In the genomic region with DNA sequence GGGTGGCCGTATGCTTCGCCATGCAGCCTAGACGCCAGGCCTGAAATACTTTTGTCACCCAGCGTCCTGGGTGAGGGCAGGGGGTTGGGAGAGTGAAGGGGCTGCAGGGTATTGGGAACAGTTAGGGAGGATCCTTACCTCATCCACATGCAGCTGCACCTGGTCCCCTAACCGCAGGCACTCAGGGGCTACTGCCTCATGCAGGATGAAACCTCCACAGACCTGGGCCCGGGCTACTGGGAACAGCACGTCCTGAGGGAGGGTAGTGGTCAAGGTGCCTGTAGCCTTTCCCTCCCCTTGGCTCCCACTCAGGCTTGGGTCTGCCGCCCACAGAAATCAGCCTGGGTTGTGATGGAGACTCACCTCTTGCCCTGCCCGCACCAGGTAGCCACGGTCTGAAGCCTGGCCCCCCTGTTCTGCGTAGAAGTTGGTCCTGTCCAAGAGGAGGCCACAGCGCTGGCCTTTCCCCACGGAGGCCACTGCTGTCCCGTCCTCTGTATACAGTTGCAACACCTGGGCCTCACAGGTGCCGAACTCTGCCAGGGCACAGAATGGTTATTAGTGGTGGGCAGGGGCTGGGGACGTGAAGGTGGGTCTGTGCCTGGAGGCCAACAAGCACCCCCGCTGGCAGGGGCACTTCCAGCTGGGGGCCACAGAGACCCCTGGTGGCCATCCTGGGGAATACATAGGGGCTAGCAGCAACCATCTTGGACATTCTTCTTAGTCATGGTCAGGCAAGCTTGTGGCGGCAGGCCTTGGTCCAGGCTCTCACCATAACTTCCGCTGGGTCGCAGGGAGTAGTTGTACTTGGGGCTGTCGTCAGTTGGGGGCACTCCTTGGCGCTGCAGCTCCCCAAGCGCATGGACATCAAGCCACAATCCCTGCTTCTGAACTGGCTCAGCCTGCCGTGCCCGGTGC, we compare ENCODE assay signal across 1 cellular context.
TF ChIP-seq lines count a peak whose summit lies in the region.

No MANE protein-coding gene starts in this region.

TF ChIP-seq in HepG2, 621 proteins besides CTCF, POLR2A, EP300 and RAD21 (continued from another document and continues in another):
- TF ChIP-seq, protein P1, sequence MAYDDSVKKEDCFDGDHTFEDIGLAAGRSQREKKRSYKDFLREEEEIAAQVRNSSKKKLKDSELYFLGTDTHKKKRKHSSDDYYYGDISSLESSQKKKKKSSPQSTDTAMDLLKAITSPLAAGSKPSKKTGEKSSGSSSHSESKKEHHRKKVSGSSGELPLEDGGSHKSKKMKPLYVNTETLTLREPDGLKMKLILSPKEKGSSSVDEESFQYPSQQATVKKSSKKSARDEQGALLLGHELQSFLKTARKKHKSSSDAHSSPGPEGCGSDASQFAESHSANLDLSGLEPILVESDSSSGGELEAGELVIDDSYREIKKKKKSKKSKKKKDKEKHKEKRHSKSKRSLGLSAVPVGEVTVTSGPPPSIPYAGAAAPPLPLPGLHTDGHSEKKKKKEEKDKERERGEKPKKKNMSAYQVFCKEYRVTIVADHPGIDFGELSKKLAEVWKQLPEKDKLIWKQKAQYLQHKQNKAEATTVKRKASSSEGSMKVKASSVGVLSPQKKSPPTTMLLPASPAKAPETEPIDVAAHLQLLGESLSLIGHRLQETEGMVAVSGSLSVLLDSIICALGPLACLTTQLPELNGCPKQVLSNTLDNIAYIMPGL (CRISPR knock-in tag; IDR thresholded peaks at IDR 0.05; ENCODE audit: borderline replicate concordance in 1 of 2, low read depth in 1 of 2): 0 out of 4 replicates have a peak, but pooled peaks of 1 of the 2 experiments have one; percentile 34
- TF ChIP-seq HMGA1 (CRISPR knock-in tag; conservative IDR thresholded peaks at IDR 0.05): no peak
- TF ChIP-seq ZNF652 (CRISPR knock-in tag; IDR thresholded peaks at IDR 0.05; ENCODE audit: borderline replicate concordance, low read depth): no peak
- TF ChIP-seq ZNF780A (CRISPR knock-in tag; IDR thresholded peaks at IDR 0.05): no peak
- TF ChIP-seq SP2 (CRISPR knock-in tag; IDR thresholded peaks at IDR 0.05): no peak
- 0 out of 2 replicates have a peak, but pooled peaks have one; percentile 35 for TF ChIP-seq ZFP90 (CRISPR knock-in tag; IDR thresholded peaks at IDR 0.05; ENCODE audit: borderline replicate concordance)
- peak; percentile 27; the same call in 1 of the 2 replicates for TF ChIP-seq MED1 (CRISPR knock-in tag; IDR thresholded peaks at IDR 0.05)
- peak; percentile 33; the same call in 1 of the 2 replicates for TF ChIP-seq ZNF614 (CRISPR knock-in tag; IDR thresholded peaks at IDR 0.05; ENCODE audit: borderline replicate concordance)
- TF ChIP-seq ZNF235 (CRISPR knock-in tag; IDR thresholded peaks at IDR 0.05; ENCODE audit: borderline replicate concordance): no peak
- TF ChIP-seq, protein P2, sequence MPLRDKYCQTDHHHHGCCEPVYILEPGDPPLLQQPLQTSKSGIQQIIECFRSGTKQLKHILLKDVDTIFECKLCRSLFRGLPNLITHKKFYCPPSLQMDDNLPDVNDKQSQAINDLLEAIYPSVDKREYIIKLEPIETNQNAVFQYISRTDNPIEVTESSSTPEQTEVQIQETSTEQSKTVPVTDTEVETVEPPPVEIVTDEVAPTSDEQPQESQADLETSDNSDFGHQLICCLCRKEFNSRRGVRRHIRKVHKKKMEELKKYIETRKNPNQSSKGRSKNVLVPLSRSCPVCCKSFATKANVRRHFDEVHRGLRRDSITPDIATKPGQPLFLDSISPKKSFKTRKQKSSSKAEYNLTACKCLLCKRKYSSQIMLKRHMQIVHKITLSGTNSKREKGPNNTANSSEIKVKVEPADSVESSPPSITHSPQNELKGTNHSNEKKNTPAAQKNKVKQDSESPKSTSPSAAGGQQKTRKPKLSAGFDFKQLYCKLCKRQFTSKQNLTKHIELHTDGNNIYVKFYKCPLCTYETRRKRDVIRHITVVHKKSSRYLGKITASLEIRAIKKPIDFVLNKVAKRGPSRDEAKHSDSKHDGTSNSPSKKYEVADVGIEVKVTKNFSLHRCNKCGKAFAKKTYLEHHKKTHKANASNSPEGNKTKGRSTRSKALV (CRISPR knock-in tag; IDR thresholded peaks at IDR 0.05): no peak
- no peak for TF ChIP-seq ZSCAN22 (CRISPR knock-in tag; IDR thresholded peaks at IDR 0.05)
- no peak for TF ChIP-seq ELF4 (CRISPR knock-in tag; IDR thresholded peaks at IDR 0.05; ENCODE audit: borderline replicate concordance)
- TF ChIP-seq ZNF761 (CRISPR knock-in tag; conservative IDR thresholded peaks at IDR 0.05): no peak
- TF ChIP-seq, protein P3, sequence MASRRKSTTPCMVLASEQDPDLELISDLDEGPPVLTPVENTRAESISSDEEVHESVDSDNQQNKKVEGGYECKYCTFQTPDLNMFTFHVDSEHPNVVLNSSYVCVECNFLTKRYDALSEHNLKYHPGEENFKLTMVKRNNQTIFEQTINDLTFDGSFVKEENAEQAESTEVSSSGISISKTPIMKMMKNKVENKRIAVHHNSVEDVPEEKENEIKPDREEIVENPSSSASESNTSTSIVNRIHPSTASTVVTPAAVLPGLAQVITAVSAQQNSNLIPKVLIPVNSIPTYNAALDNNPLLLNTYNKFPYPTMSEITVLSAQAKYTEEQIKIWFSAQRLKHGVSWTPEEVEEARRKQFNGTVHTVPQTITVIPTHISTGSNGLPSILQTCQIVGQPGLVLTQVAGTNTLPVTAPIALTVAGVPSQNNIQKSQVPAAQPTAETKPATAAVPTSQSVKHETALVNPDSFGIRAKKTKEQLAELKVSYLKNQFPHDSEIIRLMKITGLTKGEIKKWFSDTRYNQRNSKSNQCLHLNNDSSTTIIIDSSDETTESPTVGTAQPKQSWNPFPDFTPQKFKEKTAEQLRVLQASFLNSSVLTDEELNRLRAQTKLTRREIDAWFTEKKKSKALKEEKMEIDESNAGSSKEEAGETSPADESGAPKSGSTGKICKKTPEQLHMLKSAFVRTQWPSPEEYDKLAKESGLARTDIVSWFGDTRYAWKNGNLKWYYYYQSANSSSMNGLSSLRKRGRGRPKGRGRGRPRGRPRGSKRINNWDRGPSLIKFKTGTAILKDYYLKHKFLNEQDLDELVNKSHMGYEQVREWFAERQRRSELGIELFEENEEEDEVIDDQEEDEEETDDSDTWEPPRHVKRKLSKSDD (CRISPR knock-in tag; IDR thresholded peaks at IDR 0.05; ENCODE audit: low read depth): no peak
- TF ChIP-seq MAFF (IDR thresholded peaks at IDR 0.05; ENCODE audit: low read depth, low read length): no peak
- TF ChIP-seq, protein P4, sequence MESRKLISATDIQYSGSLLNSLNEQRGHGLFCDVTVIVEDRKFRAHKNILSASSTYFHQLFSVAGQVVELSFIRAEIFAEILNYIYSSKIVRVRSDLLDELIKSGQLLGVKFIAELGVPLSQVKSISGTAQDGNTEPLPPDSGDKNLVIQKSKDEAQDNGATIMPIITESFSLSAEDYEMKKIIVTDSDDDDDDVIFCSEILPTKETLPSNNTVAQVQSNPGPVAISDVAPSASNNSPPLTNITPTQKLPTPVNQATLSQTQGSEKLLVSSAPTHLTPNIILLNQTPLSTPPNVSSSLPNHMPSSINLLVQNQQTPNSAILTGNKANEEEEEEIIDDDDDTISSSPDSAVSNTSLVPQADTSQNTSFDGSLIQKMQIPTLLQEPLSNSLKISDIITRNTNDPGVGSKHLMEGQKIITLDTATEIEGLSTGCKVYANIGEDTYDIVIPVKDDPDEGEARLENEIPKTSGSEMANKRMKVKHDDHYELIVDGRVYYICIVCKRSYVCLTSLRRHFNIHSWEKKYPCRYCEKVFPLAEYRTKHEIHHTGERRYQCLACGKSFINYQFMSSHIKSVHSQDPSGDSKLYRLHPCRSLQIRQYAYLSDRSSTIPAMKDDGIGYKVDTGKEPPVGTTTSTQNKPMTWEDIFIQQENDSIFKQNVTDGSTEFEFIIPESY (CRISPR knock-in tag; IDR thresholded peaks at IDR 0.05): peak; percentile 83
- TF ChIP-seq FOXK2 (IDR thresholded peaks at IDR 0.05): no peak
- no peak for TF ChIP-seq BRD4 (CRISPR knock-in tag; IDR thresholded peaks at IDR 0.05)
- TF ChIP-seq STAG1 (CRISPR knock-in tag; IDR thresholded peaks at IDR 0.05): peak; percentile 60
- no peak for TF ChIP-seq ZSCAN25 (CRISPR knock-in tag; IDR thresholded peaks at IDR 0.05)
- TF ChIP-seq NFE2 (CRISPR knock-in tag; IDR thresholded peaks at IDR 0.05): no peak
- TF ChIP-seq ZNF605 (CRISPR knock-in tag; IDR thresholded peaks at IDR 0.05): peak; percentile 35; the same call in 1 of the 2 replicates
- no peak for TF ChIP-seq ZNF891 (CRISPR knock-in tag; IDR thresholded peaks at IDR 0.05)
- TF ChIP-seq, protein P5, sequence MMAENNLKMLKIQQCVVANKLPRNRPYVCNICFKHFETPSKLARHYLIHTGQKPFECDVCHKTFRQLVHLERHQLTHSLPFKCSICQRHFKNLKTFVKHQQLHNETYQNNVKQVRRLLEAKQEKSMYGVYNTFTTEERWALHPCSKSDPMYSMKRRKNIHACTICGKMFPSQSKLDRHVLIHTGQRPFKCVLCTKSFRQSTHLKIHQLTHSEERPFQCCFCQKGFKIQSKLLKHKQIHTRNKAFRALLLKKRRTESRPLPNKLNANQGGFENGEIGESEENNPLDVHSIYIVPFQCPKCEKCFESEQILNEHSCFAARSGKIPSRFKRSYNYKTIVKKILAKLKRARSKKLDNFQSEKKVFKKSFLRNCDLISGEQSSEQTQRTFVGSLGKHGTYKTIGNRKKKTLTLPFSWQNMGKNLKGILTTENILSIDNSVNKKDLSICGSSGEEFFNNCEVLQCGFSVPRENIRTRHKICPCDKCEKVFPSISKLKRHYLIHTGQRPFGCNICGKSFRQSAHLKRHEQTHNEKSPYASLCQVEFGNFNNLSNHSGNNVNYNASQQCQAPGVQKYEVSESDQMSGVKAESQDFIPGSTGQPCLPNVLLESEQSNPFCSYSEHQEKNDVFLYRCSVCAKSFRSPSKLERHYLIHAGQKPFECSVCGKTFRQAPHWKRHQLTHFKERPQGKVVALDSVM (CRISPR knock-in tag; IDR thresholded peaks at IDR 0.05): no peak
- TF ChIP-seq, protein P6, sequence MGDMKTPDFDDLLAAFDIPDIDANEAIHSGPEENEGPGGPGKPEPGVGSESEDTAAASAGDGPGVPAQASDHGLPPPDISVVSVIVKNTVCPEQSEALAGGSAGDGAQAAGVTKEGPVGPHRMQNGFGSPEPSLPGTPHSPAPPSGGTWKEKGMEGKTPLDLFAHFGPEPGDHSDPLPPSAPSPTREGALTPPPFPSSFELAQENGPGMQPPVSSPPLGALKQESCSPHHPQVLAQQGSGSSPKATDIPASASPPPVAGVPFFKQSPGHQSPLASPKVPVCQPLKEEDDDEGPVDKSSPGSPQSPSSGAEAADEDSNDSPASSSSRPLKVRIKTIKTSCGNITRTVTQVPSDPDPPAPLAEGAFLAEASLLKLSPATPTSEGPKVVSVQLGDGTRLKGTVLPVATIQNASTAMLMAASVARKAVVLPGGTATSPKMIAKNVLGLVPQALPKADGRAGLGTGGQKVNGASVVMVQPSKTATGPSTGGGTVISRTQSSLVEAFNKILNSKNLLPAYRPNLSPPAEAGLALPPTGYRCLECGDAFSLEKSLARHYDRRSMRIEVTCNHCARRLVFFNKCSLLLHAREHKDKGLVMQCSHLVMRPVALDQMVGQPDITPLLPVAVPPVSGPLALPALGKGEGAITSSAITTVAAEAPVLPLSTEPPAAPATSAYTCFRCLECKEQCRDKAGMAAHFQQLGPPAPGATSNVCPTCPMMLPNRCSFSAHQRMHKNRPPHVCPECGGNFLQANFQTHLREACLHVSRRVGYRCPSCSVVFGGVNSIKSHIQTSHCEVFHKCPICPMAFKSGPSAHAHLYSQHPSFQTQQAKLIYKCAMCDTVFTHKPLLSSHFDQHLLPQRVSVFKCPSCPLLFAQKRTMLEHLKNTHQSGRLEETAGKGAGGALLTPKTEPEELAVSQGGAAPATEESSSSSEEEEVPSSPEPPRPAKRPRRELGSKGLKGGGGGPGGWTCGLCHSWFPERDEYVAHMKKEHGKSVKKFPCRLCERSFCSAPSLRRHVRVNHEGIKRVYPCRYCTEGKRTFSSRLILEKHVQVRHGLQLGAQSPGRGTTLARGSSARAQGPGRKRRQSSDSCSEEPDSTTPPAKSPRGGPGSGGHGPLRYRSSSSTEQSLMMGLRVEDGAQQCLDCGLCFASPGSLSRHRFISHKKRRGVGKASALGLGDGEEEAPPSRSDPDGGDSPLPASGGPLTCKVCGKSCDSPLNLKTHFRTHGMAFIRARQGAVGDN (CRISPR knock-in tag; IDR thresholded peaks at IDR 0.05): peak; percentile 60
- no peak for TF ChIP-seq JUN (CRISPR knock-in tag; IDR thresholded peaks at IDR 0.05)
- TF ChIP-seq TBX3 (IDR thresholded peaks at IDR 0.05; ENCODE audit: borderline replicate concordance): no peak
- no peak for TF ChIP-seq ZNF124 (CRISPR knock-in tag; IDR thresholded peaks at IDR 0.05)
- no peak for TF ChIP-seq ZNF510 (CRISPR knock-in tag; IDR thresholded peaks at IDR 0.05; ENCODE audit: low read depth)
- TF ChIP-seq, protein P7, sequence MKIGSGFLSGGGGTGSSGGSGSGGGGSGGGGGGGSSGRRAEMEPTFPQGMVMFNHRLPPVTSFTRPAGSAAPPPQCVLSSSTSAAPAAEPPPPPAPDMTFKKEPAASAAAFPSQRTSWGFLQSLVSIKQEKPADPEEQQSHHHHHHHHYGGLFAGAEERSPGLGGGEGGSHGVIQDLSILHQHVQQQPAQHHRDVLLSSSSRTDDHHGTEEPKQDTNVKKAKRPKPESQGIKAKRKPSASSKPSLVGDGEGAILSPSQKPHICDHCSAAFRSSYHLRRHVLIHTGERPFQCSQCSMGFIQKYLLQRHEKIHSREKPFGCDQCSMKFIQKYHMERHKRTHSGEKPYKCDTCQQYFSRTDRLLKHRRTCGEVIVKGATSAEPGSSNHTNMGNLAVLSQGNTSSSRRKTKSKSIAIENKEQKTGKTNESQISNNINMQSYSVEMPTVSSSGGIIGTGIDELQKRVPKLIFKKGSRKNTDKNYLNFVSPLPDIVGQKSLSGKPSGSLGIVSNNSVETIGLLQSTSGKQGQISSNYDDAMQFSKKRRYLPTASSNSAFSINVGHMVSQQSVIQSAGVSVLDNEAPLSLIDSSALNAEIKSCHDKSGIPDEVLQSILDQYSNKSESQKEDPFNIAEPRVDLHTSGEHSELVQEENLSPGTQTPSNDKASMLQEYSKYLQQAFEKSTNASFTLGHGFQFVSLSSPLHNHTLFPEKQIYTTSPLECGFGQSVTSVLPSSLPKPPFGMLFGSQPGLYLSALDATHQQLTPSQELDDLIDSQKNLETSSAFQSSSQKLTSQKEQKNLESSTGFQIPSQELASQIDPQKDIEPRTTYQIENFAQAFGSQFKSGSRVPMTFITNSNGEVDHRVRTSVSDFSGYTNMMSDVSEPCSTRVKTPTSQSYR (CRISPR knock-in tag; IDR thresholded peaks at IDR 0.05; ENCODE audit: borderline replicate concordance): no peak
- TF ChIP-seq, protein P8, sequence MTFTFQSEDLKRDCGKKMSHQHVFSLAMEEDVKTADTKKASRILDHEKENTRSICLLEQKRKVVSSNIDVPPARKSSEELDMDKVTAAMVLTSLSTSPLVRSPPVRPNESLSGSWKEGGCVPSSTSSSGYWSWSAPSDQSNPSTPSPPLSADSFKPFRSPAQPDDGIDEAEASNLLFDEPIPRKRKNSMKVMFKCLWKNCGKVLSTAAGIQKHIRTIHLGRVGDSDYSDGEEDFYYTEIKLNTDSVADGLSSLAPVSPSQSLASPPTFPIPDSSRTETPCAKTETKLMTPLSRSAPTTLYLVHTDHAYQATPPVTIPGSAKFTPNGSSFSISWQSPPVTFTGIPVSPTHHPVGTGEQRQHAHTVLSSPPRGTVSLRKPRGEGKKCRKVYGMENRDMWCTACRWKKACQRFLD (CRISPR knock-in tag; IDR thresholded peaks at IDR 0.05; ENCODE audit: borderline replicate concordance): no peak
- TF ChIP-seq TBL1XR1 (IDR thresholded peaks at IDR 0.05; ENCODE audit: borderline replicate concordance, low read length, partially characterized antibody): no peak
- no peak for TF ChIP-seq SYNCRIP (IDR thresholded peaks at IDR 0.05; ENCODE audit: insufficient read depth, low read depth, low read length)
- TF ChIP-seq MEF2D (CRISPR knock-in tag; IDR thresholded peaks at IDR 0.05): no peak
- TF ChIP-seq POGZ (CRISPR knock-in tag; IDR thresholded peaks at IDR 0.05): no peak
